12 cellular contexts compared by ENCODE assay signal in genomic region chr17:82278308-82278707, GRCh38. TPM values are rescaled to one million over a fixed set of nuclear protein-coding genes. Genes with fewer than 3 reads are reported as not detected.
DNase-seq lines count a peak whose midpoint lies in the region; ATAC-seq, FAIRE-seq and TF ChIP-seq lines count a peak whose summit lies in the region.
"Had no signal": no experiment of that assay in that cellular context is flagged by ENCODE, and none has a peak within 500 bp of the region (broad histone marks: within the 10 kb centered on the region; RNA-seq: fewer than 3 reads in every experiment).

No MANE protein-coding gene starts in this region.

- no peaks in the 10 kb centered on the region for H4K20me1 ChIP-seq in mammary epithelial cell (ENCODE audit: insufficient read depth, low read length)

- peaks cover 31% of the 10 kb centered on the region for H3K4me1 ChIP-seq in mammary epithelial cell (ENCODE audit: insufficient read depth, low read length)

- BruUV-seq in mammary epithelial cell (replicated peaks; lab: Mats Ljungman, UMichigan) = no TSS peak

- in situ Hi-C loops in mammary epithelial cell (cut with MboI; ENCODE audit: low sequenced_read_pairs in 2 of 2) = no loop called here

- no peaks in the 10 kb centered on the region for H3K36me3 ChIP-seq in mammary epithelial cell (ENCODE audit: insufficient read depth, low read length)
- H3K36me3 ChIP-seq: BE2C had no signal

- H3K27ac Mint-ChIP-seq in endothelial cell (ENCODE audit: unreplicated experiment) = no peak overlapping the region

- dilution Hi-C loops in mammary epithelial cell (cut with HindIII; ENCODE audit: low sequenced_read_pairs) = loop anchor here (5.0 to 10.0 kb wide), 7 partner anchors 56 to 394 kb away; partner anchors contain the start of genes DCXR, RAC3 and SECTM1

- 87% methylated on average over 9 of the region's 9 CpGs for WGBS in mammary epithelial cell (ENCODE audit: low coverage, missing lambda C conversion rate)

- DNase-seq in RWPE1 (ENCODE audit: low spot score) (no peak), endothelial cell (ENCODE audit: low spot score) (no peak), mammary epithelial cell (no peak), D721Med (ENCODE audit: insufficient read length, low spot score) (no peak)
- DNase-seq: BE2C; CD8-positive, alpha-beta memory T cell; Karpas-422; MM.1S; NCI-H1105; NCI-H1694 treated with DMSO at 0.1 percent for 48 hours had no signal

- peaks cover 4% of the 10 kb centered on the region for H3K79me2 ChIP-seq in mammary epithelial cell (ENCODE audit: insufficient read depth, low read length)

- peaks cover 24% of the 10 kb centered on the region for H3K27me3 Mint-ChIP-seq in endothelial cell (ENCODE audit: unreplicated experiment)
- H3K27me3 Mint-ChIP-seq: CD8-positive, alpha-beta memory T cell had no signal

- H3K27me3 ChIP-seq in mammary epithelial cell (ENCODE audit: insufficient read depth, low read length) = no peaks in the 10 kb centered on the region
- H3K27me3 ChIP-seq: BE2C had no signal

- H3K27ac ChIP-seq in RWPE1 (peak overlapping the region; percentile 94), temporal lobe (ENCODE audit: low read depth, low read length) (peak overlapping the region; percentile 53), mammary epithelial cell (ENCODE audit: insufficient read depth, low read depth, low read length) (no peak overlapping the region)

- CTCF ChIA-PET in RWPE1 (lab: Yijun Ruan, JAX) (no interaction called here), mammary epithelial cell (lab: Charles Lee; ENCODE audit: low non-redundant PET) (no interaction called here)

- H3K4me3 Mint-ChIP-seq in endothelial cell (ENCODE audit: unreplicated experiment) = peak overlapping the region; percentile 6

- intact Hi-C loops in mammary epithelial cell (cut with micrococcal nuclease) = no loop called here

- peaks cover 3% of the 10 kb centered on the region for H3K36me3 Mint-ChIP-seq in endothelial cell (ENCODE audit: low read depth, unreplicated experiment)

- no peak overlapping the region for H2AFZ ChIP-seq in mammary epithelial cell (ENCODE audit: low read depth, low read length)

- no peak for ATAC-seq in HG02798 (IDR thresholded peaks at IDR 0.05; ENCODE audit: poor library complexity, unreplicated experiment)

- TF ChIP-seq CTCF in RWPE1 (conservative IDR thresholded peaks at IDR 0.05; ENCODE audit: low read depth) (no peak), endothelial cell (IDR thresholded peaks at IDR 0.05; ENCODE audit: unreplicated experiment) (no peak), mammary epithelial cell (conservative IDR thresholded peaks at IDR 0.05 in 1 of 2, IDR thresholded peaks at IDR 0.05 in 1 of 2; ENCODE audit: extremely low read depth in 1 of 2, insufficient read depth in 1 of 2, low read depth in 1 of 2, low read length in 2 of 2) (no peak), D721Med (IDR thresholded peaks at IDR 0.05; ENCODE audit: insufficient read depth, missing control alignments) (no peak)

- H3K4me1 Mint-ChIP-seq in endothelial cell (ENCODE audit: unreplicated experiment) = peaks cover 30% of the 10 kb centered on the region

- no peaks in the 10 kb centered on the region for H3K9me3 Mint-ChIP-seq in endothelial cell (ENCODE audit: unreplicated experiment)
- H3K9me3 Mint-ChIP-seq: CD8-positive, alpha-beta memory T cell had no signal

- no peak overlapping the region for H3K9ac ChIP-seq in mammary epithelial cell (ENCODE audit: insufficient read depth, low read length)

- POLR2A ChIA-PET in RWPE1 (lab: Yijun Ruan, JAX; ENCODE audit: low non-redundant PET) = no interaction called here

- no peak for FAIRE-seq in D721Med (lab: Jason Lieb, UNC)

- H3K4me3 ChIP-seq in mammary epithelial cell (replicated peaks in 1 of 3; ENCODE audit: insufficient read depth in 1 of 3, low read depth in 2 of 3, low read length in 3 of 3) = no peak overlapping the region

- H3K4me2 ChIP-seq in mammary epithelial cell (ENCODE audit: insufficient read depth, low read depth, low read length) = no peak overlapping the region

- H3K9me3 ChIP-seq in mammary epithelial cell (replicated peaks; ENCODE audit: insufficient read depth, low read length) = no peaks in the 10 kb centered on the region
- H3K9me3 ChIP-seq: BE2C had no signal

RNA-seq across cellular contexts. Expression of gene CSNK1D, which starts 4.8 kb away (rescaled TPM):
- 149 TPM for total RNA-seq in endothelial cell (ENCODE audit: unreplicated experiment)
- 32.2 TPM for total RNA-seq in temporal lobe
- 100 to 1,000 TPM in 1 of 2 donors, 10 to 100 TPM in 1; 68.7 to 163 TPM for total RNA-seq in mammary epithelial cell
- polyA plus RNA-seq in mammary epithelial cell = 146 TPM
- polyA minus RNA-seq in mammary epithelial cell = 216 TPM

RNA-seq across cellular contexts. Expression of gene CD7, which starts 39.1 kb away (rescaled TPM):
- not detected for total RNA-seq in endothelial cell (ENCODE audit: unreplicated experiment)
- total RNA-seq in temporal lobe = not detected
- not detected for total RNA-seq in mammary epithelial cell
- polyA plus RNA-seq in mammary epithelial cell = not detected
- polyA minus RNA-seq in mammary epithelial cell = not detected

RNA-seq across cellular contexts. Expression of gene SLC16A3, which starts 49.5 kb away (rescaled TPM):
- 76.2 TPM for total RNA-seq in endothelial cell (ENCODE audit: unreplicated experiment)
- 2.5 TPM for total RNA-seq in temporal lobe
- 100 to 1,000 TPM; 180 to 212 TPM for total RNA-seq in mammary epithelial cell
- polyA plus RNA-seq in mammary epithelial cell = 118 TPM
- 42.3 TPM for polyA minus RNA-seq in mammary epithelial cell

RNA-seq across cellular contexts. Expression of gene SECTM1, which starts 55.3 kb away (rescaled TPM):
- not detected for total RNA-seq in endothelial cell (ENCODE audit: unreplicated experiment)
- 0.74 TPM for total RNA-seq in temporal lobe
- 1 to 10 TPM; 2.7 to 3.5 TPM for total RNA-seq in mammary epithelial cell
- polyA plus RNA-seq in mammary epithelial cell = 3.0 TPM
- 2.4 TPM for polyA minus RNA-seq in mammary epithelial cell

Comparison
In these comparisons a context has a peak if more than half of its experiments do, and no peak if none do; other contexts are left out.
1. RNA of gene SLC16A3, which starts 49.5 kb away (total RNA-seq): 180 to 212 TPM in mammary epithelial cell and 76.2 TPM in endothelial cell (single experiment); 2.5 TPM in temporal lobe (single experiment); every median in the first group is over 10 times any median in the second.